ENCODE assay signal across 1 cellular context in the genomic region with DNA sequence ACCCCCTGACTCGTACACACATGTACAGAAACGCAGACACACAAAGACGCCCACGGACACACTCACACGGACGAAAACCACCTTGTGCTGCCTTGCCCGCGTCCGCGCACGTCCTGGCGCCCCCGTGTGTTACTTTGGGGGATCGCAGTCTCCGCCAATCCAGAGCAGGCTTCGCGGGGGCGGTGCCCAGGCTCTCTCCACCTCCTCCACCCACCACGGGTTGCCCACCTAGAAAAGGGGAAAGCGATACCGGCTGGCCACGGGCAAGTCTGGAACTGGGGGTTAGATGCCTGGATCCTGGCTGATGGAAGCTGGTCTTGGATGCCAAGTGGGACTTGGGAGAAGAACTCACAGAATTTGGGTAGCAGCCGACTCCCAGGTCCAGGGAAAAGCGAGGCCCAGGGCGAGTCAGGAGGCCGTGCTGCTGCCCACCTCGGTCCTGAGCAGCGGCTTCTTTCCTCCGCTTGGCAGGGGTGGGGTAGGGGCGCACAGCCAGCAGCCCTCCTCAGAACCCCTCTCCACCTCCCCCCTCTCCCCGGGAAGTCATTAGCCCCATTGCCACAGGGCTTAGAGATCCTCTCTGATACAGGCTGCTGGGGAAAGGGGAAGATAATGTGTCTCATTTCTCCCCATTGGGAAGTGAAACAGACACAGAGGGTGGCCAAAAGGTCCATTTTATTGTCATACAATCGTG.
TF ChIP-seq lines count a peak whose summit lies in the region.

No MANE protein-coding gene starts in this region.

TF ChIP-seq in H1, 55 proteins besides CTCF, POLR2A, EP300 and RAD21:
- TF ChIP-seq PHF8 (conservative IDR thresholded peaks at IDR 0.05; ENCODE audit: low read depth, low read length) = no peak
- TF ChIP-seq NANOG (IDR thresholded peaks at IDR 0.05; ENCODE audit: insufficient read depth, low read depth, low read length, poor library complexity, severe bottlenecking) = no peak
- no peak for TF ChIP-seq TCF12 (IDR thresholded peaks at IDR 0.05; ENCODE audit: low read depth, low read length)
- TF ChIP-seq GABPA (IDR thresholded peaks at IDR 0.05; ENCODE audit: borderline replicate concordance, insufficient read depth, low read length) = no peak
- TF ChIP-seq JUN (IDR thresholded peaks at IDR 0.05; ENCODE audit: low read depth, low read length) = no peak
- peak; percentile 96 for TF ChIP-seq EGR1 (IDR thresholded peaks at IDR 0.05; ENCODE audit: borderline replicate concordance, low read depth, low read length)
- TF ChIP-seq SUZ12 (IDR thresholded peaks at IDR 0.05; ENCODE audit: low read length) = peak; percentile 47
- TF ChIP-seq KDM4A (IDR thresholded peaks at IDR 0.05; ENCODE audit: low read depth, low read length, severe bottlenecking) = peak; percentile 42
- TF ChIP-seq SIRT6 (IDR thresholded peaks at IDR 0.05; ENCODE audit: low read length) = no peak
- TF ChIP-seq ZNF274 (IDR thresholded peaks at IDR 0.05; ENCODE audit: borderline replicate concordance, extremely low read depth, low read length) = no peak
- no peak for TF ChIP-seq CHD1 (IDR thresholded peaks at IDR 0.05; ENCODE audit: low read depth, low read length)
- TF ChIP-seq, protein P1, sequence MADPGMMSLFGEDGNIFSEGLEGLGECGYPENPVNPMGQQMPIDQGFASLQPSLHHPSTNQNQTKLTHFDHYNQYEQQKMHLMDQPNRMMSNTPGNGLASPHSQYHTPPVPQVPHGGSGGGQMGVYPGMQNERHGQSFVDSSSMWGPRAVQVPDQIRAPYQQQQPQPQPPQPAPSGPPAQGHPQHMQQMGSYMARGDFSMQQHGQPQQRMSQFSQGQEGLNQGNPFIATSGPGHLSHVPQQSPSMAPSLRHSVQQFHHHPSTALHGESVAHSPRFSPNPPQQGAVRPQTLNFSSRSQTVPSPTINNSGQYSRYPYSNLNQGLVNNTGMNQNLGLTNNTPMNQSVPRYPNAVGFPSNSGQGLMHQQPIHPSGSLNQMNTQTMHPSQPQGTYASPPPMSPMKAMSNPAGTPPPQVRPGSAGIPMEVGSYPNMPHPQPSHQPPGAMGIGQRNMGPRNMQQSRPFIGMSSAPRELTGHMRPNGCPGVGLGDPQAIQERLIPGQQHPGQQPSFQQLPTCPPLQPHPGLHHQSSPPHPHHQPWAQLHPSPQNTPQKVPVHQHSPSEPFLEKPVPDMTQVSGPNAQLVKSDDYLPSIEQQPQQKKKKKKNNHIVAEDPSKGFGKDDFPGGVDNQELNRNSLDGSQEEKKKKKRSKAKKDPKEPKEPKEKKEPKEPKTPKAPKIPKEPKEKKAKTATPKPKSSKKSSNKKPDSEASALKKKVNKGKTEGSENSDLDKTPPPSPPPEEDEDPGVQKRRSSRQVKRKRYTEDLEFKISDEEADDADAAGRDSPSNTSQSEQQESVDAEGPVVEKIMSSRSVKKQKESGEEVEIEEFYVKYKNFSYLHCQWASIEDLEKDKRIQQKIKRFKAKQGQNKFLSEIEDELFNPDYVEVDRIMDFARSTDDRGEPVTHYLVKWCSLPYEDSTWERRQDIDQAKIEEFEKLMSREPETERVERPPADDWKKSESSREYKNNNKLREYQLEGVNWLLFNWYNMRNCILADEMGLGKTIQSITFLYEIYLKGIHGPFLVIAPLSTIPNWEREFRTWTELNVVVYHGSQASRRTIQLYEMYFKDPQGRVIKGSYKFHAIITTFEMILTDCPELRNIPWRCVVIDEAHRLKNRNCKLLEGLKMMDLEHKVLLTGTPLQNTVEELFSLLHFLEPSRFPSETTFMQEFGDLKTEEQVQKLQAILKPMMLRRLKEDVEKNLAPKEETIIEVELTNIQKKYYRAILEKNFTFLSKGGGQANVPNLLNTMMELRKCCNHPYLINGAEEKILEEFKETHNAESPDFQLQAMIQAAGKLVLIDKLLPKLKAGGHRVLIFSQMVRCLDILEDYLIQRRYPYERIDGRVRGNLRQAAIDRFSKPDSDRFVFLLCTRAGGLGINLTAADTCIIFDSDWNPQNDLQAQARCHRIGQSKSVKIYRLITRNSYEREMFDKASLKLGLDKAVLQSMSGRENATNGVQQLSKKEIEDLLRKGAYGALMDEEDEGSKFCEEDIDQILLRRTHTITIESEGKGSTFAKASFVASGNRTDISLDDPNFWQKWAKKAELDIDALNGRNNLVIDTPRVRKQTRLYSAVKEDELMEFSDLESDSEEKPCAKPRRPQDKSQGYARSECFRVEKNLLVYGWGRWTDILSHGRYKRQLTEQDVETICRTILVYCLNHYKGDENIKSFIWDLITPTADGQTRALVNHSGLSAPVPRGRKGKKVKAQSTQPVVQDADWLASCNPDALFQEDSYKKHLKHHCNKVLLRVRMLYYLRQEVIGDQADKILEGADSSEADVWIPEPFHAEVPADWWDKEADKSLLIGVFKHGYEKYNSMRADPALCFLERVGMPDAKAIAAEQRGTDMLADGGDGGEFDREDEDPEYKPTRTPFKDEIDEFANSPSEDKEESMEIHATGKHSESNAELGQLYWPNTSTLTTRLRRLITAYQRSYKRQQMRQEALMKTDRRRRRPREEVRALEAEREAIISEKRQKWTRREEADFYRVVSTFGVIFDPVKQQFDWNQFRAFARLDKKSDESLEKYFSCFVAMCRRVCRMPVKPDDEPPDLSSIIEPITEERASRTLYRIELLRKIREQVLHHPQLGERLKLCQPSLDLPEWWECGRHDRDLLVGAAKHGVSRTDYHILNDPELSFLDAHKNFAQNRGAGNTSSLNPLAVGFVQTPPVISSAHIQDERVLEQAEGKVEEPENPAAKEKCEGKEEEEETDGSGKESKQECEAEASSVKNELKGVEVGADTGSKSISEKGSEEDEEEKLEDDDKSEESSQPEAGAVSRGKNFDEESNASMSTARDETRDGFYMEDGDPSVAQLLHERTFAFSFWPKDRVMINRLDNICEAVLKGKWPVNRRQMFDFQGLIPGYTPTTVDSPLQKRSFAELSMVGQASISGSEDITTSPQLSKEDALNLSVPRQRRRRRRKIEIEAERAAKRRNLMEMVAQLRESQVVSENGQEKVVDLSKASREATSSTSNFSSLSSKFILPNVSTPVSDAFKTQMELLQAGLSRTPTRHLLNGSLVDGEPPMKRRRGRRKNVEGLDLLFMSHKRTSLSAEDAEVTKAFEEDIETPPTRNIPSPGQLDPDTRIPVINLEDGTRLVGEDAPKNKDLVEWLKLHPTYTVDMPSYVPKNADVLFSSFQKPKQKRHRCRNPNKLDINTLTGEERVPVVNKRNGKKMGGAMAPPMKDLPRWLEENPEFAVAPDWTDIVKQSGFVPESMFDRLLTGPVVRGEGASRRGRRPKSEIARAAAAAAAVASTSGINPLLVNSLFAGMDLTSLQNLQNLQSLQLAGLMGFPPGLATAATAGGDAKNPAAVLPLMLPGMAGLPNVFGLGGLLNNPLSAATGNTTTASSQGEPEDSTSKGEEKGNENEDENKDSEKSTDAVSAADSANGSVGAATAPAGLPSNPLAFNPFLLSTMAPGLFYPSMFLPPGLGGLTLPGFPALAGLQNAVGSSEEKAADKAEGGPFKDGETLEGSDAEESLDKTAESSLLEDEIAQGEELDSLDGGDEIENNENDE (IDR thresholded peaks at IDR 0.05; ENCODE audit: insufficient replicate concordance, low read length) = no peak
- TF ChIP-seq POU5F1 (IDR thresholded peaks at IDR 0.05; ENCODE audit: low read depth, low read length) = no peak
- TF ChIP-seq CREB1 (IDR thresholded peaks at IDR 0.05) = peak; percentile 66; the same call in 1 of the 2 replicates
- TF ChIP-seq, protein P2, sequence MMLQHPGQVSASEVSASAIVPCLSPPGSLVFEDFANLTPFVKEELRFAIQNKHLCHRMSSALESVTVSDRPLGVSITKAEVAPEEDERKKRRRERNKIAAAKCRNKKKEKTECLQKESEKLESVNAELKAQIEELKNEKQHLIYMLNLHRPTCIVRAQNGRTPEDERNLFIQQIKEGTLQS (IDR thresholded peaks at IDR 0.05; ENCODE audit: insufficient read depth, low read depth, low read length) = no peak
- TF ChIP-seq JUND (IDR thresholded peaks at IDR 0.05; ENCODE audit: low read length) = 0 out of 2 replicates have a peak, but pooled peaks have one; percentile 20
- no peak for TF ChIP-seq SP1 (IDR thresholded peaks at IDR 0.05; ENCODE audit: low read depth, low read length)
- TF ChIP-seq CHD2 (IDR thresholded peaks at IDR 0.05; ENCODE audit: low read length) = no peak
- no peak for TF ChIP-seq RBBP5 (IDR thresholded peaks at IDR 0.05; ENCODE audit: borderline replicate concordance, low read depth, low read length)
- TF ChIP-seq ASH2L (IDR thresholded peaks at IDR 0.05; ENCODE audit: low read length) = no peak
- TF ChIP-seq TBP (IDR thresholded peaks at IDR 0.05; ENCODE audit: low read depth, low read length) = no peak
- TF ChIP-seq, protein P3, sequence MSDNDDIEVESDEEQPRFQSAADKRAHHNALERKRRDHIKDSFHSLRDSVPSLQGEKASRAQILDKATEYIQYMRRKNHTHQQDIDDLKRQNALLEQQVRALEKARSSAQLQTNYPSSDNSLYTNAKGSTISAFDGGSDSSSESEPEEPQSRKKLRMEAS (IDR thresholded peaks at IDR 0.05) = 0 out of 2 replicates have a peak, but pooled peaks have one; percentile 24
- TF ChIP-seq RFX5 (IDR thresholded peaks at IDR 0.05; ENCODE audit: borderline replicate concordance, low read depth, low read length) = no peak
- TF ChIP-seq TEAD4 (IDR thresholded peaks at IDR 0.05; ENCODE audit: low read depth, low read length) = no peak
- no peak for TF ChIP-seq SAP30 (IDR thresholded peaks at IDR 0.05; ENCODE audit: insufficient read depth, insufficient replicate concordance, low read length)
- TF ChIP-seq, protein P4, sequence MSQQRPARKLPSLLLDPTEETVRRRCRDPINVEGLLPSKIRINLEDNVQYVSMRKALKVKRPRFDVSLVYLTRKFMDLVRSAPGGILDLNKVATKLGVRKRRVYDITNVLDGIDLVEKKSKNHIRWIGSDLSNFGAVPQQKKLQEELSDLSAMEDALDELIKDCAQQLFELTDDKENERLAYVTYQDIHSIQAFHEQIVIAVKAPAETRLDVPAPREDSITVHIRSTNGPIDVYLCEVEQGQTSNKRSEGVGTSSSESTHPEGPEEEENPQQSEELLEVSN (IDR thresholded peaks at IDR 0.05) = no peak
- no peak for TF ChIP-seq TAF1 (IDR thresholded peaks at IDR 0.05; ENCODE audit: low read depth, low read length)
- TF ChIP-seq NRF1 (IDR thresholded peaks at IDR 0.05; ENCODE audit: low read depth, low read length) = no peak
- TF ChIP-seq SIX5 (IDR thresholded peaks at IDR 0.05; ENCODE audit: low read depth, low read length) = no peak
- no peak for TF ChIP-seq TAF7 (optimal IDR thresholded peaks at IDR 0.05; ENCODE audit: borderline replicate concordance, low read depth, low read length)
- TF ChIP-seq BACH1 (IDR thresholded peaks at IDR 0.05; ENCODE audit: low read length) = peak; percentile 75
- TF ChIP-seq CBX5 (IDR thresholded peaks at IDR 0.05; ENCODE audit: low read depth, low read length) = no peak
- no peak for TF ChIP-seq YY1 (IDR thresholded peaks at IDR 0.05; ENCODE audit: low read depth, low read length)
- 0 out of 4 replicates have a peak, but pooled peaks of 1 of the 2 experiments have one; percentile 29 for TF ChIP-seq HDAC2 (IDR thresholded peaks at IDR 0.05; ENCODE audit: borderline replicate concordance in 1 of 2, low read depth in 2 of 2, low read length in 2 of 2)
- TF ChIP-seq POLR2AphosphoS5 (IDR thresholded peaks at IDR 0.05; ENCODE audit: low read depth, low read length) = no peak
- TF ChIP-seq KDM5A (IDR thresholded peaks at IDR 0.05; ENCODE audit: low read length) = no peak
- TF ChIP-seq BCL11A (IDR thresholded peaks at IDR 0.05; ENCODE audit: low read depth in 2 of 2, low read length in 2 of 2) = no peak
- 0 out of 4 replicates have a peak, but pooled peaks of 1 of the 2 experiments have one; percentile 54 for TF ChIP-seq SIN3A (conservative IDR thresholded peaks at IDR 0.05 in 1 of 2, IDR thresholded peaks at IDR 0.05 in 1 of 2; ENCODE audit: low read depth in 1 of 2, low read length in 2 of 2)
- no peak for TF ChIP-seq SP2 (IDR thresholded peaks at IDR 0.05; ENCODE audit: low read length)
- TF ChIP-seq RXRA (IDR thresholded peaks at IDR 0.05; ENCODE audit: insufficient read depth, low read depth, low read length) = no peak
- no peak for TF ChIP-seq MAFK (IDR thresholded peaks at IDR 0.05; ENCODE audit: low read depth, low read length)
- no peak for TF ChIP-seq CEBPB (IDR thresholded peaks at IDR 0.05; ENCODE audit: low read depth, low read length)
- no peak for TF ChIP-seq CBX8 (IDR thresholded peaks at IDR 0.05; ENCODE audit: borderline replicate concordance, low read depth, low read length)
- TF ChIP-seq BRCA1 (IDR thresholded peaks at IDR 0.05; ENCODE audit: low read depth, low read length) = no peak
- no peak for TF ChIP-seq GTF2F1 (IDR thresholded peaks at IDR 0.05; ENCODE audit: borderline replicate concordance, low read depth, low read length)
- TF ChIP-seq FOSL1 (IDR thresholded peaks at IDR 0.05; ENCODE audit: insufficient read depth, low read depth, low read length) = no peak
- no peak for TF ChIP-seq SP4 (IDR thresholded peaks at IDR 0.05; ENCODE audit: low read length)
- TF ChIP-seq HDAC6 (IDR thresholded peaks at IDR 0.05; ENCODE audit: low read depth, low read length) = no peak
- TF ChIP-seq SRF (IDR thresholded peaks at IDR 0.05; ENCODE audit: low read depth, low read length) = no peak
- no peak for TF ChIP-seq RNF2 (IDR thresholded peaks at IDR 0.05; ENCODE audit: borderline replicate concordance, low read depth, low read length, missing control alignments, poor library complexity, severe bottlenecking)
- TF ChIP-seq KDM1A (IDR thresholded peaks at IDR 0.05; ENCODE audit: borderline replicate concordance, low read length) = no peak
- TF ChIP-seq, protein P5, sequence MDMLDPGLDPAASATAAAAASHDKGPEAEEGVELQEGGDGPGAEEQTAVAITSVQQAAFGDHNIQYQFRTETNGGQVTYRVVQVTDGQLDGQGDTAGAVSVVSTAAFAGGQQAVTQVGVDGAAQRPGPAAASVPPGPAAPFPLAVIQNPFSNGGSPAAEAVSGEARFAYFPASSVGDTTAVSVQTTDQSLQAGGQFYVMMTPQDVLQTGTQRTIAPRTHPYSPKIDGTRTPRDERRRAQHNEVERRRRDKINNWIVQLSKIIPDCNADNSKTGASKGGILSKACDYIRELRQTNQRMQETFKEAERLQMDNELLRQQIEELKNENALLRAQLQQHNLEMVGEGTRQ (IDR thresholded peaks at IDR 0.05; ENCODE audit: low read length) = no peak
- TF ChIP-seq, protein P6, sequence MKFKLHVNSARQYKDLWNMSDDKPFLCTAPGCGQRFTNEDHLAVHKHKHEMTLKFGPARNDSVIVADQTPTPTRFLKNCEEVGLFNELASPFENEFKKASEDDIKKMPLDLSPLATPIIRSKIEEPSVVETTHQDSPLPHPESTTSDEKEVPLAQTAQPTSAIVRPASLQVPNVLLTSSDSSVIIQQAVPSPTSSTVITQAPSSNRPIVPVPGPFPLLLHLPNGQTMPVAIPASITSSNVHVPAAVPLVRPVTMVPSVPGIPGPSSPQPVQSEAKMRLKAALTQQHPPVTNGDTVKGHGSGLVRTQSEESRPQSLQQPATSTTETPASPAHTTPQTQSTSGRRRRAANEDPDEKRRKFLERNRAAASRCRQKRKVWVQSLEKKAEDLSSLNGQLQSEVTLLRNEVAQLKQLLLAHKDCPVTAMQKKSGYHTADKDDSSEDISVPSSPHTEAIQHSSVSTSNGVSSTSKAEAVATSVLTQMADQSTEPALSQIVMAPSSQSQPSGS (IDR thresholded peaks at IDR 0.05; ENCODE audit: low read length) = no peak
- peak; percentile 4 for TF ChIP-seq EZH2 (IDR thresholded peaks at IDR 0.05; ENCODE audit: low read depth, low read length, severe bottlenecking)
- TF ChIP-seq CTBP2 (IDR thresholded peaks at IDR 0.05; ENCODE audit: borderline replicate concordance, insufficient read depth, insufficient read length, low read length) = peak; percentile 34
